13 cellular contexts compared by ENCODE assay signal in genomic region chr10:58436071-58436470, GRCh38. TPM values are rescaled to one million over a fixed set of nuclear protein-coding genes. Genes with fewer than 3 reads are reported as not detected.
A peak's percentile ranks its signal among the peaks of the same experiment; 100 is the strongest.
DNase-seq lines count a peak whose midpoint lies in the region; ATAC-seq, FAIRE-seq and TF ChIP-seq lines count a peak whose summit lies in the region.
"Had no signal": no experiment of that assay in that cellular context is flagged by ENCODE, and none has a peak within 500 bp of the region (broad histone marks: within the 10 kb centered on the region; RNA-seq: fewer than 3 reads in every experiment).

No MANE protein-coding gene starts in this region.

- peak overlapping the region; percentile 25 for H3K9ac ChIP-seq in keratinocyte (ENCODE audit: control insufficient read depth, extremely low read depth, insufficient read depth, low read length)

- H3K79me2 ChIP-seq in keratinocyte (ENCODE audit: control insufficient read depth, insufficient read depth, low read length): no peaks in the 10 kb centered on the region

- no peaks in the 10 kb centered on the region for H4K20me1 ChIP-seq in keratinocyte (ENCODE audit: control insufficient read depth, extremely low read depth, insufficient read depth, low read length)

- DNase-seq in ACHN (peak; percentile 76), HCEC 1CT (peak; percentile 22), SW 1271 (lab: John Stamatoyannopoulos, UW) (peak; percentile 18 to 54), keratinocyte (ENCODE audit: low read depth, low spot score) (peak; percentile 73), Right ventricle myocardium superior (no peak), MV-4-11 (lab: John Stamatoyannopoulos, UW) (no peak)
- DNase-seq: activated CD8-positive, alpha-beta memory T cell treated with anti-CD3 and anti-CD28 coated beads, Interleukin-2, amount 50 U/mL, for 4 hours; NCI-H187; stimulated activated CD4-positive, alpha-beta T cell treated with anti-CD3 and anti-CD28 coated beads, Interleukin-4, amount 100 ng/mL, for 24 hours had no signal

- no peaks in the 10 kb centered on the region for H3K36me3 ChIP-seq in keratinocyte (ENCODE audit: control insufficient read depth in 2 of 2, extremely low read depth in 1 of 2, insufficient read depth in 2 of 2, low read length in 2 of 2)
- H3K36me3 ChIP-seq: neutrophil, thoracic aorta had no signal

- H2AFZ ChIP-seq in keratinocyte (ENCODE audit: control insufficient read depth, low read length): peak overlapping the region; percentile 34

- no peak for ATAC-seq in Right ventricle myocardium superior (ENCODE audit: poor library complexity)
- ATAC-seq in GM21515 (IDR thresholded peaks at IDR 0.05; ENCODE audit: unreplicated experiment): no peak
- no peak for ATAC-seq in GM19328 (IDR thresholded peaks at IDR 0.05; ENCODE audit: unreplicated experiment)

- no peaks in the 10 kb centered on the region for H3K27me3 ChIP-seq in keratinocyte (ENCODE audit: control insufficient read depth, extremely low read depth, insufficient read depth, low read length)

- dilution Hi-C loops in keratinocyte (cut with MboI; ENCODE audit: extremely low pct_ligation_motif_present, low sequenced_read_pairs): no loop called here

- TF ChIP-seq CTCF in keratinocyte (optimal IDR thresholded peaks at IDR 0.05 in 1 of 3, IDR thresholded peaks at IDR 0.05 in 1 of 3, conservative IDR thresholded peaks at IDR 0.05 in 1 of 3; ENCODE audit: extremely low read depth in 1 of 3, insufficient read depth in 2 of 3, low read length in 3 of 3): no peak

- peak overlapping the region; percentile 72 for H3K27ac ChIP-seq in keratinocyte (ENCODE audit: control insufficient read depth, insufficient read depth, low read length)
- H3K27ac ChIP-seq: neutrophil, thoracic aorta had no signal

- intact Hi-C loops in Right ventricle myocardium superior (cut with DNase I): no loop called here

- H3K9me3 ChIP-seq in keratinocyte (ENCODE audit: control insufficient read depth, low read depth, low read length): no peaks in the 10 kb centered on the region
- H3K9me3 ChIP-seq: neutrophil, thoracic aorta had no signal

- peak; percentile 98 for FAIRE-seq in keratinocyte (lab: Jason Lieb, UNC)

- H3K4me3 ChIP-seq in keratinocyte (ENCODE audit: control insufficient read depth in 2 of 3, extremely low read depth in 1 of 3, insufficient read depth in 2 of 3, low read depth in 1 of 3, low read length in 3 of 3): peak overlapping the region in 1 of 3 experiments; percentile 36
- H3K4me3 ChIP-seq: thoracic aorta had no signal

- peaks cover 58% of the 10 kb centered on the region for H3K4me1 ChIP-seq in keratinocyte (ENCODE audit: control insufficient read depth, extremely low read depth, insufficient read depth, low read length)

- peak overlapping the region; percentile 76 for H3K4me2 ChIP-seq in keratinocyte (ENCODE audit: control insufficient read depth, extremely low read depth, insufficient read depth, low read depth, low read length)

- in situ Hi-C loops in ACHN (cut with HindIII; ENCODE audit: low pct_ligation_motif_present, low pct_unique_long_range_greater_than_20kb, low sequenced_read_pairs): no loop called here

- no peaks in the 10 kb centered on the region for H3K9me1 ChIP-seq in keratinocyte (ENCODE audit: control insufficient read depth, extremely low read depth, insufficient read depth, low read length)

RNA-seq across cellular contexts. Expression of gene TFAM, which starts 50.9 kb away (rescaled TPM):
- polyA plus RNA-seq in keratinocyte: 11.5 to 25.1 TPM (median 20.3 TPM) in 3 replicates
- polyA plus RNA-seq in keratinocyte (2011; ENCODE audit: low read depth): 78.9 TPM
- 10.1 and 11.1 TPM in 2 replicates for polyA plus RNA-seq in keratinocyte (2011; cell fraction: cytosol; rRNA removed)
- polyA plus RNA-seq in keratinocyte (2011; cell fraction: nucleus; rRNA removed): 8.7 and 11.6 TPM in 2 replicates
- polyA plus RNA-seq in keratinocyte (2012; ENCODE audit: low replicate concordance): 18.0 and 34.5 TPM in 2 replicates
- 10.0 to 11.5 TPM (median 10.7 TPM) in 3 replicates for polyA minus RNA-seq in keratinocyte
- polyA minus RNA-seq in keratinocyte (2011; cell fraction: cytosol; rRNA and poly(A)+ RNA removed): 18.4 TPM
- 10.4 and 13.6 TPM in 2 replicates for polyA minus RNA-seq in keratinocyte (2011; cell fraction: nucleus; rRNA and poly(A)+ RNA removed)
- total RNA-seq in Right ventricle myocardium superior: 26.4 TPM

Comparison
In these comparisons a context has a peak if more than half of its experiments do, and no peak if none do; other contexts are left out.
1. DNase-seq: peak in ACHN (single experiment), HCEC 1CT (single experiment), SW 1271 (2 of 2) and keratinocyte (single experiment); none in Right ventricle myocardium superior (single experiment) and MV-4-11 (single experiment).